In the genomic region with DNA sequence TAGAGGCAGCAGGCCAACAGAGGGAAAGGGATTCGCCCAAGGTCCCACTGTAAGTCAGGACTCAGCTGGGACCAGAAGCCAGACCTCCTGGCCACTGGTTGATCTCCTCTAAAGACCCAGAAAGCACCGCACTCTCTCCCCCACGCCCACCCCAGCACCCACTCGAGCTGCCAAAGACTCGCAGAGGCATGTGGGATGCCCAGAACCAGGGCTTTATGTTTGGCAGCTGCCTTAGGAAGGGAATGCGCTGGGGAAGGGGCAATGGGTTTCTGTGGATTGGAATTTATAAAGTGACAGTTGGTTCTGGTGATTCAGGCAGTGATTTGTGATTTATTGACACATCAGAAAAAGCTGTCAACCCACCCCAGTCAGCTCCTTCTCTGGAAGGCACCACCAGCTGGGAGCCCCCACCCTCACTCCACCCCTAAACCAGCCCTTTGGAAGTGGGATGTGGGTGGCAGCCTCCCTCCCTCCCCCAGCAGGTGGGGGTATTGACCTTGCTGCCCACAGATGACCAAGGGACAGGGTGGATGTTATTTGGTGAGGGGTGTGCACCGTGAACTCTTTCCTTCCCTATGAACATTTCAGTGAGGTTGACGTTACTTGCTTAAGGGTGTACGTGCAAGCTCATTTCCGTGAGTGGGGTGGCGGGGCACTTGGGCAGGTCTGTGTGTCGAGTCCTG, we compare ENCODE assay signal across 30 cellular contexts.
"Had no signal": no experiment of that assay in that cellular context is flagged by ENCODE, and none has a peak within 500 bp of the region (broad histone marks: within the 10 kb centered on the region; RNA-seq: fewer than 3 reads in every experiment).

No MANE protein-coding gene starts in this region.

- H3K4me3 ChIP-seq: ascending aorta, esophagus muscularis mucosa, left ventricle myocardium inferior, lung, ovary, prostate gland, uterus had no signal

- DNase-seq: activated CD4-positive, alpha-beta memory T cell treated with anti-CD3 and anti-CD28 coated beads for 36 hours; activated CD4-positive, alpha-beta T cell treated with anti-CD3 and anti-CD28 coated beads, Interleukin-2, amount 10 ng/mL, durations not matched to agents 24 days and 14 days; activated CD4-positive, CD25-positive, alpha-beta regulatory T cell treated with anti-CD3 and anti-CD28 coated beads, Interleukin-2, amount 50 U/mL, for 72 hours; activated CD8-positive, alpha-beta memory T cell treated with anti-CD3 and anti-CD28 coated beads, Interleukin-2, amount 50 U/mL, for 4 hours; activated gamma-delta T cell; activated naive CD4-positive, alpha-beta T cell treated with anti-CD3 and anti-CD28 coated beads, Interleukin-2, amount 10 ng/mL, durations not matched to agents 7 days and 5 days; activated naive CD8-positive, alpha-beta T cell treated with anti-CD3 and anti-CD28 coated beads, Interleukin-2, amount 10 ng/mL, durations not matched to agents 7 days and 5 days; activated T-cell treated with anti-CD3 and anti-CD28 coated beads, Interleukin-2, amount 50 U/mL, for 1 hour; caudate nucleus; cortex of kidney; left ventricle myocardium inferior; mesendoderm; ovary; retina; stimulated activated CD4-positive, alpha-beta T cell treated with anti-CD3 and anti-CD28 coated beads, Interleukin-4, amount 100 ng/mL, for 1 hour; stimulated activated naive CD8-positive, alpha-beta T cell treated with anti-CD3 and anti-CD28 coated beads, Interleukin-15, amount 100 ng/mL, for 72 hours; substantia nigra; T-helper 17 cell; T1000; uterus had no signal

- FAIRE-seq: frontal cortex had no signal

- H3K27me3 ChIP-seq: ascending aorta, esophagus muscularis mucosa, neutrophil, ovary, uterus had no signal

- H3K27ac ChIP-seq: ascending aorta, esophagus muscularis mucosa, left ventricle myocardium inferior, neutrophil, ovary, prostate gland, uterus had no signal

- ATAC-seq: natural killer cell treated with Interleukin-12 subunit alpha and Interleukin-12 subunit beta and Interleukin-15 and Interleukin-18, amount 100 ng/mL, for 72 hours; stimulated activated memory B cell treated with anti-CD40 and anti-IgM and Interleukin-4, amounts not matched to agents 10 μg/mL and 1 μg/mL and 100 μg/mL, for 72 hours; stimulated activated naive CD8-positive, alpha-beta T cell treated with anti-CD3 and anti-CD28 coated beads, Interleukin-15, amount 100 ng/mL, for 72 hours; T-helper 17 cell had no signal

- H3K4me1 ChIP-seq: ascending aorta, esophagus muscularis mucosa, left ventricle myocardium inferior, prostate gland, uterus had no signal

- H3K36me3 Mint-ChIP-seq: activated CD4-positive, alpha-beta memory T cell treated with anti-CD3 and anti-CD28 coated beads for 36 hours; activated naive CD4-positive, alpha-beta T cell treated with anti-CD3 and anti-CD28 coated beads, Interleukin-2, amount 10 ng/mL, durations not matched to agents 7 days and 5 days; activated naive CD8-positive, alpha-beta T cell treated with anti-CD3 and anti-CD28 coated beads, Interleukin-2, amount 10 ng/mL, durations not matched to agents 7 days and 5 days; brain; natural killer cell treated with Interleukin-12 subunit alpha and Interleukin-12 subunit beta and Interleukin-15 and Interleukin-18, amount 100 ng/mL, for 72 hours; stimulated activated memory B cell treated with anti-CD40 and anti-IgM and Interleukin-4, amounts not matched to agents 10 μg/mL and 1 μg/mL and 100 μg/mL, for 72 hours; type B pancreatic cell had no signal

- H3K9me3 ChIP-seq: ascending aorta, esophagus muscularis mucosa, left ventricle myocardium inferior, neutrophil, ovary, prostate gland, uterus had no signal

- H3K27me3 Mint-ChIP-seq: activated CD4-positive, alpha-beta memory T cell treated with anti-CD3 and anti-CD28 coated beads for 36 hours; activated CD4-positive, alpha-beta T cell treated with anti-CD3 and anti-CD28 coated beads, Interleukin-2, amount 10 ng/mL, durations not matched to agents 24 days and 14 days; activated naive CD8-positive, alpha-beta T cell treated with anti-CD3 and anti-CD28 coated beads, Interleukin-2, amount 10 ng/mL, durations not matched to agents 7 days and 5 days; stimulated activated memory B cell treated with anti-CD40 and anti-IgM and Interleukin-4, amounts not matched to agents 10 μg/mL and 1 μg/mL and 100 μg/mL, for 72 hours; stimulated activated naive CD8-positive, alpha-beta T cell treated with anti-CD3 and anti-CD28 coated beads, Interleukin-15, amount 100 ng/mL, for 72 hours; T-helper 17 cell; type B pancreatic cell had no signal

- H3K36me3 ChIP-seq: ascending aorta, esophagus muscularis mucosa, left ventricle myocardium inferior, neutrophil, ovary, prostate gland, uterus had no signal

- H3K4me3 Mint-ChIP-seq: activated CD4-positive, alpha-beta memory T cell treated with anti-CD3 and anti-CD28 coated beads for 36 hours; activated CD4-positive, alpha-beta T cell treated with anti-CD3 and anti-CD28 coated beads, Interleukin-2, amount 10 ng/mL, durations not matched to agents 24 days and 14 days; activated naive CD4-positive, alpha-beta T cell treated with anti-CD3 and anti-CD28 coated beads, Interleukin-2, amount 10 ng/mL, durations not matched to agents 7 days and 5 days; activated naive CD8-positive, alpha-beta T cell treated with anti-CD3 and anti-CD28 coated beads, Interleukin-2, amount 10 ng/mL, durations not matched to agents 7 days and 5 days; brain; natural killer cell treated with Interleukin-12 subunit alpha and Interleukin-12 subunit beta and Interleukin-15 and Interleukin-18, amount 100 ng/mL, for 72 hours; stimulated activated memory B cell treated with anti-CD40 and anti-IgM and Interleukin-4, amounts not matched to agents 10 μg/mL and 1 μg/mL and 100 μg/mL, for 72 hours; stimulated activated naive CD8-positive, alpha-beta T cell treated with anti-CD3 and anti-CD28 coated beads, Interleukin-15, amount 100 ng/mL, for 72 hours; T-helper 17 cell; type B pancreatic cell had no signal

- H3K27ac Mint-ChIP-seq: activated CD4-positive, alpha-beta memory T cell treated with anti-CD3 and anti-CD28 coated beads for 36 hours; activated CD4-positive, alpha-beta T cell treated with anti-CD3 and anti-CD28 coated beads, Interleukin-2, amount 10 ng/mL, durations not matched to agents 24 days and 14 days; activated naive CD4-positive, alpha-beta T cell treated with anti-CD3 and anti-CD28 coated beads, Interleukin-2, amount 10 ng/mL, durations not matched to agents 7 days and 5 days; activated naive CD8-positive, alpha-beta T cell treated with anti-CD3 and anti-CD28 coated beads, Interleukin-2, amount 10 ng/mL, durations not matched to agents 7 days and 5 days; natural killer cell treated with Interleukin-12 subunit alpha and Interleukin-12 subunit beta and Interleukin-15 and Interleukin-18, amount 100 ng/mL, for 72 hours; stimulated activated memory B cell treated with anti-CD40 and anti-IgM and Interleukin-4, amounts not matched to agents 10 μg/mL and 1 μg/mL and 100 μg/mL, for 72 hours; stimulated activated naive CD8-positive, alpha-beta T cell treated with anti-CD3 and anti-CD28 coated beads, Interleukin-15, amount 100 ng/mL, for 72 hours; T-helper 17 cell; type B pancreatic cell had no signal

- H3K9me3 Mint-ChIP-seq: activated CD4-positive, alpha-beta memory T cell treated with anti-CD3 and anti-CD28 coated beads for 36 hours; activated CD4-positive, alpha-beta T cell treated with anti-CD3 and anti-CD28 coated beads, Interleukin-2, amount 10 ng/mL, durations not matched to agents 24 days and 14 days; activated naive CD4-positive, alpha-beta T cell treated with anti-CD3 and anti-CD28 coated beads, Interleukin-2, amount 10 ng/mL, durations not matched to agents 7 days and 5 days; activated naive CD8-positive, alpha-beta T cell treated with anti-CD3 and anti-CD28 coated beads, Interleukin-2, amount 10 ng/mL, durations not matched to agents 7 days and 5 days; natural killer cell treated with Interleukin-12 subunit alpha and Interleukin-12 subunit beta and Interleukin-15 and Interleukin-18, amount 100 ng/mL, for 72 hours; stimulated activated memory B cell treated with anti-CD40 and anti-IgM and Interleukin-4, amounts not matched to agents 10 μg/mL and 1 μg/mL and 100 μg/mL, for 72 hours; stimulated activated naive CD8-positive, alpha-beta T cell treated with anti-CD3 and anti-CD28 coated beads, Interleukin-15, amount 100 ng/mL, for 72 hours; type B pancreatic cell had no signal
